Comparison of ENCODE assay signal across 1 cellular context in genomic region chr7:92831716-92832622, GRCh38.
TF ChIP-seq lines count a peak whose summit lies in the region.

No MANE protein-coding gene starts in this region.

TF ChIP-seq in SK-N-SH, 30 proteins besides CTCF, POLR2A, EP300 and RAD21 (continued from another document):
- TF ChIP-seq PBX3 (IDR thresholded peaks at IDR 0.05) (peak; percentile 28; the same call in 1 of the 2 replicates), EZH2phosphoT487 (IDR thresholded peaks at IDR 0.05; ENCODE audit: borderline replicate concordance, low read depth) (no peak), RFX5 (IDR thresholded peaks at IDR 0.05; ENCODE audit: low read length) (no peak), MAX (IDR thresholded peaks at IDR 0.05; ENCODE audit: low read depth) (peak; percentile 97)
TF ChIP-seq in SK-N-SH: peak in this region for 9.
